28 cellular contexts compared by ENCODE assay signal in the genomic region with DNA sequence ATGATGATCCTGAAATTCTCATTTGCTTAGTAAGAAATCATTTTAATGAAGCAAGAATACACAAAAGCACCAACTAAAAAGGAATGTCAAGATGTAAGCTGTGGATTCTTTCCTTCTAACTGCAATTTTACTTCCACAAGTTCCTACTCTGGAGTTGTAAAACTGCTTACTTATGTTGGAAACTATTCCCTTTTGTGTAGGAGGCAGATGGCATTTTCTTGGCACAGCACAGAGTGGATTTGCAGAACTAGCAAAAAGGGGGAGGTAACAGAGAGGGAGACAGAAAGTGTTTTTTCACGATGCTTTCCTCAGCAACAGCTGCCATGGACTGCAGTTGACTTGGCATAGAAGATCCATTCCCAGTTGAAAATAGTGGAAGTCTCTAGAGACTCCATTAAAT.
DNase-seq lines count a peak whose midpoint lies in the region; ATAC-seq, FAIRE-seq and TF ChIP-seq lines count a peak whose summit lies in the region.
"Had no signal": no experiment of that assay in that cellular context is flagged by ENCODE, and none has a peak within 500 bp of the region (broad histone marks: within the 10 kb centered on the region; RNA-seq: fewer than 3 reads in every experiment).

No MANE protein-coding gene starts in this region.

- H3K36me3 ChIP-seq in GM23338 (ENCODE audit: insufficient read depth): no peaks in the 10 kb centered on the region
- H3K36me3 ChIP-seq: BLaER1 treated with 17β-estradiol and CSF1 and Interleukin-3, amounts not matched to agents 10 nM and 100 nM; gastroesophageal sphincter had no signal

- H3K27ac Mint-ChIP-seq in nephron (peak overlapping the region; percentile 80 to 92 (median 81)), GM23338 (no peak overlapping the region)
- H3K27ac Mint-ChIP-seq: activated naive CD4-positive, alpha-beta T cell treated with anti-CD3 and anti-CD28 coated beads, Interleukin-2, amount 50 U/mL, for 72 hours; activated T-helper 2 cell treated with anti-CD3 and anti-CD28 coated beads, Interferon-gamma antibody, Interleukin-2, Interleukin-4, amounts not matched to agents 10 μg/mL and 5 μg/mL and 100 μg/mL, durations not matched to agents 14 hours and 24 hours and 36 hours; progenitor cell of endocrine pancreas; type B pancreatic cell had no signal

- TF ChIP-seq CTCF in AG09309 (IDR thresholded peaks at IDR 0.05; ENCODE audit: control insufficient read depth, insufficient read depth, low read depth, low read length, missing control alignments): no peak
- TF ChIP-seq CTCF in nephron (IDR thresholded peaks at IDR 0.05; ENCODE audit: unreplicated experiment in 3 of 3): no peak
- TF ChIP-seq CTCF in GM10248 (IDR thresholded peaks at IDR 0.05; ENCODE audit: control extremely low read depth, extremely low read depth, low read depth, missing control alignments): no peak
- TF ChIP-seq CTCF in GM23338 (conservative IDR thresholded peaks at IDR 0.05; ENCODE audit: low read depth in 2 of 2): no peak

- H3K4me3 ChIP-seq in AG09309 (ENCODE audit: control insufficient read depth, low read depth, low read length): no peak overlapping the region
- no peak overlapping the region for H3K4me3 ChIP-seq in GM23338
- H3K4me3 ChIP-seq: BLaER1 treated with 17β-estradiol and CSF1 and Interleukin-3, amounts not matched to agents 10 nM and 100 nM; body of pancreas; gastroesophageal sphincter had no signal

- DNase-seq in AG09309 (ENCODE audit: low read depth): peak; percentile 13
- peak; percentile 37 for DNase-seq in NCI-H2171 (lab: John Stamatoyannopoulos, UW)
- DNase-seq in GM10248 (ENCODE audit: extremely low spot score): no peak
- DNase-seq in dermis blood vessel endothelial cell: no peak
- no peak for DNase-seq in GM03348 (ENCODE audit: low spot score)
- no peak for DNase-seq in GM23338 (ENCODE audit: low spot score)
- DNase-seq: activated CD4-positive, alpha-beta T cell treated with anti-CD3 and anti-CD28 coated beads, Interleukin-2, amount 50 U/mL, for 1 hour; activated CD8-positive, alpha-beta memory T cell treated with anti-CD3 and anti-CD28 coated beads, Interleukin-2, amount 50 U/mL, for 48 hours; body of pancreas; cerebellar nuclear complex; NCI-H1092 treated with DMSO at 0.1 percent for 48 hours; NCI-H1930; NCI-H2227 treated with DMSO at 0.1 percent for 48 hours; SW 1271; T1000 had no signal

- H3K27ac ChIP-seq in GM23338 (ENCODE audit: low read depth): no peak overlapping the region
- H3K27ac ChIP-seq: BLaER1 treated with 17β-estradiol and CSF1 and Interleukin-3, amounts not matched to agents 10 nM and 100 nM; body of pancreas; epithelial cell of prostate; gastroesophageal sphincter had no signal

- no peaks in the 10 kb centered on the region for H3K79me2 ChIP-seq in GM23338 (replicated peaks; ENCODE audit: insufficient read depth)

- no peaks in the 10 kb centered on the region for H3F3A ChIP-seq in GM23338 (replicated peaks; ENCODE audit: low read depth)

- H3K36me3 Mint-ChIP-seq in nephron (ENCODE audit: low read depth): no peaks in the 10 kb centered on the region
- no peaks in the 10 kb centered on the region for H3K36me3 Mint-ChIP-seq in GM23338 (ENCODE audit: low read depth)
- H3K36me3 Mint-ChIP-seq: activated naive CD4-positive, alpha-beta T cell treated with anti-CD3 and anti-CD28 coated beads, Interleukin-2, amount 50 U/mL, for 72 hours; type B pancreatic cell had no signal

- no peaks in the 10 kb centered on the region for H3K27me3 Mint-ChIP-seq in nephron (ENCODE audit: low read depth)
- H3K27me3 Mint-ChIP-seq in GM23338 (ENCODE audit: insufficient read depth, low read depth, poor library complexity): no peaks in the 10 kb centered on the region
- H3K27me3 Mint-ChIP-seq: progenitor cell of endocrine pancreas, type B pancreatic cell had no signal

- ATAC-seq in GM23338: no peak
- ATAC-seq: activated naive CD4-positive, alpha-beta T cell treated with anti-CD3 and anti-CD28 coated beads, Interleukin-2, amount 50 U/mL, for 72 hours; body of pancreas; gastroesophageal sphincter; Right ventricle myocardium inferior had no signal

- H3K27me3 ChIP-seq in GM23338 (ENCODE audit: insufficient read depth): no peaks in the 10 kb centered on the region
- H3K27me3 ChIP-seq: BLaER1 treated with 17β-estradiol and CSF1 and Interleukin-3, amounts not matched to agents 10 nM and 100 nM; body of pancreas; gastroesophageal sphincter had no signal

- CTCF ChIA-PET in GM10248 (lab: Yijun Ruan, JAX): no interaction called here

- H3K9me2 ChIP-seq in GM23338 (ENCODE audit: insufficient read depth): no peaks in the 10 kb centered on the region

- H2AFZ ChIP-seq in GM23338: no peak overlapping the region

- H3K9me3 Mint-ChIP-seq in nephron (no peaks in the 10 kb centered on the region), GM23338 (no peaks in the 10 kb centered on the region)
- H3K9me3 Mint-ChIP-seq: activated naive CD4-positive, alpha-beta T cell treated with anti-CD3 and anti-CD28 coated beads, Interleukin-2, amount 50 U/mL, for 72 hours; type B pancreatic cell had no signal

- H3K4me2 ChIP-seq in GM23338: no peak overlapping the region
- H3K4me2 ChIP-seq: BLaER1 treated with 17β-estradiol and CSF1 and Interleukin-3, amounts not matched to agents 10 nM and 100 nM had no signal

- POLR2A ChIA-PET in GM10248 (lab: Yijun Ruan, JAX): no interaction called here

- H3K4me1 Mint-ChIP-seq in nephron (peaks cover 28% of the 10 kb centered on the region), GM23338 (no peaks in the 10 kb centered on the region)

- H3K4me3 Mint-ChIP-seq in nephron (no peak overlapping the region), GM23338 (no peak overlapping the region)
- H3K4me3 Mint-ChIP-seq: type B pancreatic cell had no signal

- no peaks in the 10 kb centered on the region for H3K4me1 ChIP-seq in GM23338 (ENCODE audit: insufficient read depth)
- H3K4me1 ChIP-seq: BLaER1 treated with 17β-estradiol and CSF1 and Interleukin-3, amounts not matched to agents 10 nM and 100 nM; body of pancreas had no signal

- H4K20me1 ChIP-seq in GM23338 (replicated peaks; ENCODE audit: insufficient read depth): no peaks in the 10 kb centered on the region
- H4K20me1 ChIP-seq: BLaER1 treated with 17β-estradiol and CSF1 and Interleukin-3, amounts not matched to agents 10 nM and 100 nM had no signal

- FAIRE-seq in endometrium (lab: Jason Lieb, UNC): peak; percentile 92
- FAIRE-seq: A204.1, GM19239, kidney had no signal

TF ChIP-seq in GM23338, 12 proteins besides CTCF, POLR2A, EP300 and RAD21:
- TF ChIP-seq EZH2phosphoT487 (IDR thresholded peaks at IDR 0.05; ENCODE audit: unreplicated experiment) (no peak), JUNB (IDR thresholded peaks at IDR 0.05; ENCODE audit: unreplicated experiment) (no peak), POLR2AphosphoS5 (IDR thresholded peaks at IDR 0.05; ENCODE audit: low read depth) (no peak), CREB1 (CRISPR knock-in tag; IDR thresholded peaks at IDR 0.05; ENCODE audit: low read depth) (no peak), ZNF331 (CRISPR knock-in tag; IDR thresholded peaks at IDR 0.05; ENCODE audit: low read depth) (no peak), ZNF114 (CRISPR knock-in tag; IDR thresholded peaks at IDR 0.05) (no peak)

Comparison
In these comparisons a context has a peak if more than half of its experiments do, and no peak if none do; other contexts are left out.
1. DNase-seq: peak in AG09309 (single experiment) and NCI-H2171 (single experiment); none in GM10248 (single experiment), dermis blood vessel endothelial cell (single experiment), GM03348 (single experiment) and GM23338 (single experiment).